Comparison of ENCODE assay signal across 1 cellular context in the genomic region with DNA sequence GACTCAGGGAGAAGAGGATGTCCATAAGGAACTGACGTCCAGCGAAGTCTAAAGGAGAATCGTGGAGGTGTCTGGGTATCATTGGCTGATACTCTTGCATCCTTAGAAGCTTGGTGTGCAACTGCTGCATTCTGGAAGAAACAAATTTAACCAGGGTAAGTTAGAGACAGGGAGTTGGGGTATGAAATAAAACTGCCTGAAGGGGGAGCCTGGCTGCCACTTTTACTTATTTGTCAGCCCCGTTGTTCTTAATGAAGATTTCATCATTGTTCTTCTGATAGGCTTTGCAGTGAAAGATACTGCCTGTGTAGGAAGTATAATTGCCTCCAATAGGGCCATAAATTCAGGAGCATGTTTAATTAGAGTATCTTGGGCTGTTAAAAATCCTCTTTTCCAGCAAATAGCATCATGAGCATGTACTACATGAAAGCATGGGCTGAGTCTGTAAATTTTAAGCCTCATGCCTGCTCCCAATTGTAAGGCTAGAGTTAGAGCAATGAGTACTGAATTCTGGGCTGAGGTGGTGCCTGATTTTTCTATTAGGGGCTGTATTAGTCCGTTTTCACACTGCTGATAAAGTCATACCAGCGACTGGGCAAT.
TF ChIP-seq lines count a peak whose summit lies in the region.

No MANE protein-coding gene starts in this region.

TF ChIP-seq in H1, 55 proteins besides CTCF, POLR2A, EP300 and RAD21 (continued from another document):
- no peak for TF ChIP-seq SIRT6 (IDR thresholded peaks at IDR 0.05; ENCODE audit: low read length)
- TF ChIP-seq TBP (IDR thresholded peaks at IDR 0.05; ENCODE audit: low read depth, low read length), result no peak
- no peak for TF ChIP-seq EZH2 (IDR thresholded peaks at IDR 0.05; ENCODE audit: low read depth, low read length, severe bottlenecking)
- TF ChIP-seq YY1 (IDR thresholded peaks at IDR 0.05; ENCODE audit: low read depth, low read length), result no peak
- no peak for TF ChIP-seq BCL11A (IDR thresholded peaks at IDR 0.05; ENCODE audit: low read depth in 2 of 2, low read length in 2 of 2)
- no peak for TF ChIP-seq JUN (IDR thresholded peaks at IDR 0.05; ENCODE audit: low read depth, low read length)
- TF ChIP-seq SP4 (IDR thresholded peaks at IDR 0.05; ENCODE audit: low read length), result no peak
